In the genomic region with DNA sequence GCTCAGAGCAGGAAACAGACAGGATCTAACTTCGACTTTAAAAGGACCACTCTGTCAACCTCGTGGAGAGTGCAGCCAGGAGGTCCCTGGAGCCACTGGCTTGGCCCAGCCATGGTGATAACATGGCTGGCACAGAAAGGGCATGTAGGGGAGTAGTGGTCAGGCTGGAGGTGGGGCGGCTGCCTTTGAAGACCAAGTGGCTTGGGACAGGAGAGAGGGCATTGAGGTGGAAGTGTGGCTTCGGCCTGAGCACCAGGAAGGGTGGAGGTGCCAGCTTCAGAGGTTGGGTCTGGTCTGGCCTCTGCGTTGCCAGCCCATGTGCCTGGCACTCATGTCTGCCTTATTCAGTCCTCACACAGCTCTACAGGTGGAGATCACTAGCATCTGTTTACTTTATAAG, we compare ENCODE assay signal across 14 cellular contexts.
DNase-seq lines count a peak whose midpoint lies in the region; TF ChIP-seq lines count a peak whose summit lies in the region.
"Had no signal": no experiment of that assay in that cellular context is flagged by ENCODE, and none has a peak within 500 bp of the region (broad histone marks: within the 10 kb centered on the region; RNA-seq: fewer than 3 reads in every experiment).

No MANE protein-coding gene starts in this region.

- 78 to 79% methylated on average over 5 of the region's 5 CpGs for WGBS in sigmoid colon, 2 donors

- H3K36me3 ChIP-seq in sigmoid colon, result no peaks in the 10 kb centered on the region
- H3K36me3 ChIP-seq: BLaER1, HAP-1 had no signal

- peaks cover 0 to 13% (median 10%) of the 10 kb centered on the region in 4 donors for H3K4me1 ChIP-seq in sigmoid colon
- H3K4me1 ChIP-seq: HAP-1 had no signal

- peak; percentile 36 for DNase-seq in activated effector memory CD4-positive, alpha-beta T cell treated with anti-CD3 and anti-CD28 coated beads, Interleukin-2, amount 50 U/mL, for 16 hours
- no peak for DNase-seq in activated effector memory CD4-positive, alpha-beta T cell treated with Interleukin-2 at 50 U/mL for 16 hours
- DNase-seq in mesenteric fat pad (ENCODE audit: low spot score), result peak; percentile 37
- peak; percentile 35 for DNase-seq in sigmoid colon
- no peak for DNase-seq in NCI-H2081 treated with DMSO at 0.1 percent for 48 hours (lab: John Stamatoyannopoulos, UW)
- DNase-seq in amygdala (lab: John Stamatoyannopoulos, UW), result no peak
- DNase-seq in NCI-H526 treated with DMSO at 0.1 percent for 48 hours (lab: John Stamatoyannopoulos, UW), result no peak
- DNase-seq: 8988T; CD4-positive, alpha-beta memory T cell; DMS79; GF-D8 had no signal

- H3K27me3 ChIP-seq in sigmoid colon, result peaks cover 2 to 35% (median 4%) of the 10 kb centered on the region in 3 donors
- H3K27me3 ChIP-seq: BLaER1 had no signal

- no peak for TF ChIP-seq POLR2A in sigmoid colon (IDR thresholded peaks at IDR 0.05)

- TF ChIP-seq CTCF in sigmoid colon (IDR thresholded peaks at IDR 0.05), result no peak

- no peak overlapping the region for H3K27ac ChIP-seq in sigmoid colon
- H3K27ac ChIP-seq: BLaER1, HL-60 had no signal

- no peak for TF ChIP-seq EP300 in sigmoid colon (IDR thresholded peaks at IDR 0.05)

- no peaks in the 10 kb centered on the region for H3K9me3 ChIP-seq in sigmoid colon
- H3K9me3 ChIP-seq: BLaER1, HAP-1 had no signal

- no peak overlapping the region for H3K4me3 ChIP-seq in sigmoid colon
- H3K4me3 ChIP-seq: BLaER1, HAP-1 had no signal

- intact Hi-C loops in sigmoid colon (cut with DNase I), result loop anchor here (10.0 kb wide), 1 partner anchor 261 kb away; no protein-coding TSS in a partner anchor

Comparison
In these comparisons a context has a peak if more than half of its experiments do, and no peak if none do; other contexts are left out.
1. DNase-seq: peak in activated effector memory CD4-positive, alpha-beta T cell treated with anti-CD3 and anti-CD28 coated beads, Interleukin-2, amount 50 U/mL, for 16 hours (single experiment), mesenteric fat pad (single experiment) and sigmoid colon (single experiment); none in activated effector memory CD4-positive, alpha-beta T cell treated with Interleukin-2 at 50 U/mL for 16 hours (single experiment), NCI-H2081 treated with DMSO at 0.1 percent for 48 hours (single experiment), amygdala (0 of 56) and NCI-H526 treated with DMSO at 0.1 percent for 48 hours (single experiment).